25 cellular contexts compared by ENCODE assay signal in genomic region chr6:29916741-29917140, GRCh38.
"Had no signal": no experiment of that assay in that cellular context is flagged by ENCODE, and none has a peak within 500 bp of the region (broad histone marks: within the 10 kb centered on the region; RNA-seq: fewer than 3 reads in every experiment).

No MANE protein-coding gene starts in this region.

- H3K4me3 ChIP-seq: body of pancreas, breast epithelium had no signal

- ATAC-seq: body of pancreas had no signal

- H3K9ac ChIP-seq: KMS-11 had no signal

- H3K4me1 ChIP-seq: body of pancreas, breast epithelium had no signal

- DNase-seq: activated CD4-positive, alpha-beta memory T cell treated with anti-CD3 and anti-CD28 coated beads, Interleukin-2, amount 10 ng/mL, durations not matched to agents 7 days and 5 days; activated CD4-positive, alpha-beta T cell treated with anti-CD3 and anti-CD28 coated beads for 1 hour; activated CD4-positive, alpha-beta T cell treated with anti-CD3 and anti-CD28 coated beads for 48 hours; activated CD4-positive, CD25-positive, alpha-beta regulatory T cell; activated CD8-positive, alpha-beta memory T cell treated with anti-CD3 and anti-CD28 coated beads for 24 hours; activated gamma-delta T cell; activated naive CD4-positive, alpha-beta T cell treated with Interleukin-2 at 50 U/mL for 16 hours; activated naive CD8-positive, alpha-beta T cell treated with anti-CD3 and anti-CD28 coated beads, Interleukin-2, amount 10 ng/mL, durations not matched to agents 7 days and 5 days; activated T-cell treated with anti-CD3 and anti-CD28 coated beads, Interleukin-2, amount 50 U/mL, for 24 hours; amygdala; body of pancreas; MM.1S; NCI-H1105 treated with DMSO at 0.1 percent for 48 hours; NCI-H1436; NCI-H1694; NCI-H1930; NCI-H2107; NCI-H2171 treated with DMSO at 0.1 percent for 48 hours; NCI-H345; NCI-H524 treated with DMSO at 0.1 percent for 48 hours; Right ventricle myocardium superior; T1000; WERI-Rb-1 had no signal

- H3K4me2 ChIP-seq: KMS-11 had no signal

- H3K27ac ChIP-seq: body of pancreas, breast epithelium, KMS-11, WERI-Rb-1 had no signal

- H3K36me3 ChIP-seq: breast epithelium, WERI-Rb-1 had no signal

- H3K9me3 ChIP-seq: body of pancreas, breast epithelium had no signal

- H3K27me3 ChIP-seq: body of pancreas, breast epithelium had no signal
